8 cellular contexts compared by ENCODE assay signal in the genomic region with DNA sequence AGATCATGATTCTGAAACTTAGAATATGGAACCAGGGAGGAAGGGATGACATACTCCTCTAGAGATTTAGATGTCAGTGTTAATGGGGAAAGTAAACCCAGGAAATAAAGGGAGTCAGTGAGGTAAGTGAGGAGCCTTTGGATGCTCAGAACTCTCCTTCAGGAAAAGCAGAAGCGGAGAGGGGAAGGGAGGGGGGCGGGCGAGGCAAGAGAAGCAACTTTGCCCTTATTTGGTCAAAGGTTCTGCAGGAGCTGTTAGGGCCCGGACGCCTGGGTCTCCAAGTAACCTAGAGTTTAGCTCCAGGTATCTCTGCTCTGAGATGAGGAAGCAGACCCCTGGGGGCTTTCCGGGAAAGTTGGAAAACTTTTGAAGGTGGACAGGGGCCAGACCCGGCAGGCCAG. TPM values are rescaled to one million over a fixed set of nuclear protein-coding genes. Genes with fewer than 3 reads are reported as not detected.
DNase-seq lines count a peak whose midpoint lies in the region; ATAC-seq and TF ChIP-seq lines count a peak whose summit lies in the region.

No MANE protein-coding gene starts in this region.

- H3K4me1 ChIP-seq in OCI-LY3 (ENCODE audit: low read length) = peaks cover 39% of the 10 kb centered on the region
- peaks cover 18 to 22% of the 10 kb centered on the region in 2 donors for H3K4me1 ChIP-seq in neuronal stem cell (ENCODE audit: control insufficient read depth in 2 of 2, insufficient read depth in 1 of 2, low read depth in 1 of 2, low read length in 2 of 2)

- H2BK5ac ChIP-seq in neuronal stem cell (ENCODE audit: low read length) = no peak overlapping the region

- no peak overlapping the region for H3K4ac ChIP-seq in neuronal stem cell (ENCODE audit: low read length)

- no peak overlapping the region for H2BK120ac ChIP-seq in neuronal stem cell (ENCODE audit: low read depth, low read length)

- peaks cover 9% of the 10 kb centered on the region for H3K79me1 ChIP-seq in neuronal stem cell (ENCODE audit: low read depth, low read length)

- H2AFZ ChIP-seq in OCI-LY3 (ENCODE audit: low read depth, low read length) (no peak overlapping the region), neuronal stem cell (ENCODE audit: low read length) (no peak overlapping the region)

- peaks cover 30% of the 10 kb centered on the region for H4K20me1 ChIP-seq in OCI-LY3 (ENCODE audit: insufficient read depth, low read length)

- H3K79me2 ChIP-seq in OCI-LY3 (ENCODE audit: low read length) = peaks cover 83% of the 10 kb centered on the region

- peaks cover 51% of the 10 kb centered on the region for H3K36me3 ChIP-seq in OCI-LY3 (replicated peaks; ENCODE audit: low read depth, low read length)
- H3K36me3 ChIP-seq in neuronal stem cell (replicated peaks in 1 of 2; ENCODE audit: control insufficient read depth in 2 of 2, insufficient read depth in 2 of 2, low read length in 2 of 2) = peaks cover 38 to 51% of the 10 kb centered on the region in 2 donors

- peak overlapping the region; percentile 81 for H3K4me3 ChIP-seq in GM12865 (ENCODE audit: low read depth, low read length)
- H3K4me3 ChIP-seq in OCI-LY3 (ENCODE audit: low read length) = peak overlapping the region; percentile 99
- H3K4me3 ChIP-seq in neuronal stem cell (ENCODE audit: low read length in 2 of 2) = peak overlapping the region; percentile 75 to 100

- H2BK15ac ChIP-seq in neuronal stem cell (ENCODE audit: low read length) = no peak overlapping the region

- no peak overlapping the region for H2BK12ac ChIP-seq in neuronal stem cell (ENCODE audit: low read length)

- no CpG with 5 or more reads among the region's 7 CpGs for WGBS in neuronal stem cell (ENCODE audit: extremely low coverage in 2 of 2, insufficient read length in 2 of 2, insufficient replicate concordance in 1 of 2), 2 donors

- H3K9ac ChIP-seq in OCI-LY3 (ENCODE audit: low read length) = peak overlapping the region; percentile 100
- H3K9ac ChIP-seq in neuronal stem cell (ENCODE audit: low read depth, low read length, poor library complexity) = no peak overlapping the region

- no peaks in the 10 kb centered on the region for H3K9me3 ChIP-seq in OCI-LY3 (ENCODE audit: insufficient read depth, low read length)
- no peaks in the 10 kb centered on the region for H3K9me3 ChIP-seq in neuronal stem cell (replicated peaks in 1 of 2; ENCODE audit: control insufficient read depth in 2 of 2, insufficient read depth in 1 of 2, low read depth in 1 of 2, low read length in 2 of 2)

- H3K18ac ChIP-seq in neuronal stem cell (ENCODE audit: low read length) = no peak overlapping the region

- H3K23ac ChIP-seq in neuronal stem cell (ENCODE audit: low read depth, low read length, poor library complexity) = no peak overlapping the region

- TF ChIP-seq CTCF in GM12865 (IDR thresholded peaks at IDR 0.05; ENCODE audit: insufficient read depth, low read depth, low read length, missing control alignments) = no peak
- TF ChIP-seq CTCF in OCI-LY3 (IDR thresholded peaks at IDR 0.05; ENCODE audit: low read depth, low read length) = no peak

- no peak overlapping the region for H4K8ac ChIP-seq in neuronal stem cell (ENCODE audit: low read depth, low read length)

- no peak overlapping the region for H3K14ac ChIP-seq in neuronal stem cell (ENCODE audit: low read length)

- H4K91ac ChIP-seq in neuronal stem cell (ENCODE audit: low read depth, low read length, poor library complexity) = no peak overlapping the region

- H3K27ac ChIP-seq in OCI-LY3 (ENCODE audit: low read length) (peak overlapping the region; percentile 100), neuronal stem cell (replicated peaks; ENCODE audit: low read length) (peak overlapping the region; percentile 66)

- ATAC-seq in HG03139 (IDR thresholded peaks at IDR 0.05; ENCODE audit: unreplicated experiment) (no peak), GM18519 (IDR thresholded peaks at IDR 0.05; ENCODE audit: low FRiP score, unreplicated experiment) (no peak)

- H3K27me3 ChIP-seq in OCI-LY3 (ENCODE audit: low read depth, low read length) = no peaks in the 10 kb centered on the region
- H3K27me3 ChIP-seq in neuronal stem cell (ENCODE audit: control insufficient read depth in 3 of 3, insufficient read depth in 3 of 3, low read depth in 1 of 3, low read length in 3 of 3) = no peaks in the 10 kb centered on the region

- H2AK5ac ChIP-seq in neuronal stem cell (ENCODE audit: low read depth, low read length) = no peak overlapping the region

- H3K4me2 ChIP-seq in OCI-LY3 (ENCODE audit: low read length) (peak overlapping the region; percentile 98), neuronal stem cell (ENCODE audit: insufficient read depth, low read length, poor library complexity, severe bottlenecking) (peak overlapping the region; percentile 71)

- DNase-seq in GM12865 (ENCODE audit: low read depth) (no peak), neuronal stem cell (ENCODE audit: low spot score) (no peak), NCI-H2196 (lab: John Stamatoyannopoulos, UW; ENCODE audit: unreplicated experiment) (no peak), NCI-H2029 (lab: John Stamatoyannopoulos, UW) (no peak)
- DNase-seq in effector CD8-positive, alpha-beta T cell (lab: John Stamatoyannopoulos, UW) = peak; percentile 23

RNA-seq across cellular contexts. Expression of gene PFN1, which starts 1.3 kb away (rescaled TPM):
- polyA plus RNA-seq in neuronal stem cell (2013, experiment 1 of 2) = 682 TPM
- polyA plus RNA-seq in neuronal stem cell (2013, experiment 2 of 2) = 671 TPM

RNA-seq across cellular contexts. Expression of gene ENO3, which starts 3.9 kb away (rescaled TPM):
- 51.7 TPM for polyA plus RNA-seq in neuronal stem cell (2013, experiment 1 of 2)
- polyA plus RNA-seq in neuronal stem cell (2013, experiment 2 of 2) = 48.7 TPM

RNA-seq across cellular contexts. Expression of gene RNF167, which starts 6.9 kb away (rescaled TPM):
- polyA plus RNA-seq in neuronal stem cell (2013, experiment 1 of 2) = 110 TPM
- 109 TPM for polyA plus RNA-seq in neuronal stem cell (2013, experiment 2 of 2)

RNA-seq across cellular contexts. Expression of gene SLC25A11, which starts 7.2 kb away (rescaled TPM):
- 44.7 TPM for polyA plus RNA-seq in neuronal stem cell (2013, experiment 1 of 2)
- polyA plus RNA-seq in neuronal stem cell (2013, experiment 2 of 2) = 44.0 TPM

RNA-seq across cellular contexts. Expression of gene GP1BA, which starts 14.9 kb away (rescaled TPM):
- polyA plus RNA-seq in neuronal stem cell (2013, experiment 1 of 2) = not detected
- not detected for polyA plus RNA-seq in neuronal stem cell (2013, experiment 2 of 2)
